In genomic region chrX:41333994-41334865, GRCh38 we compare ENCODE assay signal across 8 cellular contexts. TPM values are rescaled to one million over a fixed set of nuclear protein-coding genes. Genes with fewer than 3 reads are reported as not detected.
A peak's percentile ranks its signal among the peaks of the same experiment; 100 is the strongest.
DNase-seq lines count a peak whose midpoint lies in the region; ATAC-seq, FAIRE-seq and TF ChIP-seq lines count a peak whose summit lies in the region.

Gene DDX3X (plus strand): TSS chrX:41334162. CDS start chrX:41334253, 91 bp downstream.

- peak in 1 of 4 donors; percentile 7 for TF ChIP-seq EP300 in sigmoid colon (IDR thresholded peaks at IDR 0.05)

- in situ Hi-C loops in GM13976 (cut with MboI; ENCODE audit: low sequenced_read_pairs, unreplicated experiment): no loop called here
- in situ Hi-C loops in astrocyte of the spinal cord (cut with HindIII; ENCODE audit: low sequenced_read_pairs): no loop called here

- DNase-seq in GM13976 (ENCODE audit: low spot score) (peak; percentile 85), NCI-H1436 (lab: John Stamatoyannopoulos, UW) (peak; percentile 78), T-helper 9 cell (peak; percentile 88), astrocyte of the spinal cord (ENCODE audit: low read depth, low spot score) (peak; percentile 94), hypothalamus (lab: John Stamatoyannopoulos, UW) (peak; percentile 18 to 95 (median 77)), sigmoid colon (peak; percentile 97), GM19239 (ENCODE audit: insufficient read length, low spot score) (no peak)

- H3K27me3 ChIP-seq in sigmoid colon: no peaks in the 10 kb centered on the region

- peaks cover 0 to 51% (median 19%) of the 10 kb centered on the region in 4 donors for H3K4me1 ChIP-seq in sigmoid colon

- ATAC-seq in HG02763 (IDR thresholded peaks at IDR 0.05; ENCODE audit: unreplicated experiment): peak; percentile 52

- H3K36me3 ChIP-seq in sigmoid colon: no peaks in the 10 kb centered on the region

- FAIRE-seq in GM19239 (lab: Jason Lieb, UNC): no peak

- H3K4me3 ChIP-seq in astrocyte of the spinal cord (ENCODE audit: low read depth, low read length) (peak within 1 kb of the TSS; percentile 100), sigmoid colon (peak within 1 kb of the TSS; percentile 80 to 99 (median 94))

- intact Hi-C loops in sigmoid colon (cut with DNase I): loop anchor here (2.0 to 5.0 kb wide), 4 partner anchors 57 to 687 kb away; partner anchors contain the start of genes CXorf38 and USP9X

- TF ChIP-seq CTCF in GM13976 (IDR thresholded peaks at IDR 0.05; ENCODE audit: borderline replicate concordance, control extremely low read depth, extremely low read depth, insufficient read depth, missing control alignments) (peak; percentile 23), astrocyte of the spinal cord (IDR thresholded peaks at IDR 0.05; ENCODE audit: low read depth, low read length) (peak; percentile 19), sigmoid colon (IDR thresholded peaks at IDR 0.05) (peak in 1 of 4 experiments; percentile 38)

- peak within 1 kb of the TSS; percentile 98 to 100 (median 100) for H3K27ac ChIP-seq in sigmoid colon

- WGBS in sigmoid colon, 2 donors: 0% methylated on average over 83 of the region's 83 CpGs

- H3K9me3 ChIP-seq in sigmoid colon: no peaks in the 10 kb centered on the region

- TF ChIP-seq POLR2A in sigmoid colon (IDR thresholded peaks at IDR 0.05): peak; percentile 95 to 98

RNA-seq across cellular contexts. Expression of gene DDX3X, which starts in this region (rescaled TPM):
- total RNA-seq in sigmoid colon: 100 to 1,000 TPM; 146 to 218 (median 214) TPM
- polyA plus RNA-seq in sigmoid colon: 10 to 100 TPM; 86.0 to 94.9 (median 91.8) TPM
